In the genomic region with DNA sequence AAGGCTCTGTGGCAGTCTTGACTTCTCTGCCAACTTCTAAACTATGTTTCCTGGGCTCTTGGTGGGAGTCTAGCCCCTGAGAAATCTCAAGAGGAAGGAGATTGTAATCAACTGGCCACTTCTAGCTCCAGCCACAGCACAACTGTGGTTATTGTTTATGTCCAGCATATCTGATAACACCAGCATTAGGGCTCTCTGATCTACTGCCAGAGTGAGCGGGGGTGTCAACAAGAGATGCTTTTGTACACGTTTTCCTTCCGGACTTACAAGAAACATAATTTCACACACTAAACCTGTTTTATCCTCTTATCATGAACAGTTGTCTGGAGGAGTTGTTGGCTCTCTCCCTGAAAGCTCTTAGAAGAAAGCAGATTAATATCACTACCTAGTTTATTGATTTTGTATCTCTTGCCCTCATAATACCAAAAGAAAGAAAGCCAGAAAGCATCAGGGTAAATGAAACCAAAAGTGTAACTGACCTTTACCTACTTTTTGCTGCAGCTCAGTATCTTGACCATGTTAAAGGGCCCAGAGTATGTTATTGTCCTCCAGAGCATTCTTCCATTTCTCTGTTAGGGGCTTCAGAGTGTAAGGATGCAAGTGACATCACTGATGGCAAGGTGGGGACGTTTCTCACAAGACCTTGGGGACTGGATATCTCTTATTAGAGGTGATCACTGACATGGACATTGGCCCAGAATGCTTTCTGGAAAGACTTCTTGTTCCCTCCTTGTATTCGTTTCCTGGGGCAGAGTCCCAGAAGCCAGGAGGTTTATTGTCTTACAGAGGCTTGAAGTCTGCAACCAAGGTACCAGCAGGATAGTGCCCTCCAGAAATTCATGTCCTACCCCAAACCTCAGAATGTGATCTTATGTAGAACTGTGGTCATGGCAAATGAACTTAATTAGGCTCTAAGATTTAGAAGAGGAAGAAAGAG, we compare ENCODE assay signal across 1 cellular context.
TF ChIP-seq lines count a peak whose summit lies in the region.

No MANE protein-coding gene starts in this region.

TF ChIP-seq in K562, 482 proteins besides CTCF, POLR2A, EP300 and RAD21 (continued from another document and continues in another):
- TF ChIP-seq, protein P1, sequence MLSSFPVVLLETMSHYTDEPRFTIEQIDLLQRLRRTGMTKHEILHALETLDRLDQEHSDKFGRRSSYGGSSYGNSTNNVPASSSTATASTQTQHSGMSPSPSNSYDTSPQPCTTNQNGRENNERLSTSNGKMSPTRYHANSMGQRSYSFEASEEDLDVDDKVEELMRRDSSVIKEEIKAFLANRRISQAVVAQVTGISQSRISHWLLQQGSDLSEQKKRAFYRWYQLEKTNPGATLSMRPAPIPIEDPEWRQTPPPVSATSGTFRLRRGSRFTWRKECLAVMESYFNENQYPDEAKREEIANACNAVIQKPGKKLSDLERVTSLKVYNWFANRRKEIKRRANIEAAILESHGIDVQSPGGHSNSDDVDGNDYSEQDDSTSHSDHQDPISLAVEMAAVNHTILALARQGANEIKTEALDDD (IDR thresholded peaks at IDR 0.05), result peak; percentile 48; the same call in 1 of the 2 replicates
- TF ChIP-seq SMARCC2 (IDR thresholded peaks at IDR 0.05; ENCODE audit: low read depth) (peak; percentile 62; the same call in 1 of the 2 replicates), EGR1 (conservative IDR thresholded peaks at IDR 0.05) (peak; percentile 76), NEUROD1 (IDR thresholded peaks at IDR 0.05; ENCODE audit: borderline replicate concordance, low read depth, low read length, partially characterized antibody) (peak; percentile 21), FOXA3 (CRISPR knock-in tag; conservative IDR thresholded peaks at IDR 0.05 in 1 of 2, IDR thresholded peaks at IDR 0.05 in 1 of 2) (peak; percentile 48 to 64; a peak in 2 of 4 replicates), ZNF766 (CRISPR knock-in tag; conservative IDR thresholded peaks at IDR 0.05) (no peak), NFIC (IDR thresholded peaks at IDR 0.05) (peak; percentile 76), ZNF764 (CRISPR knock-in tag; IDR thresholded peaks at IDR 0.05; ENCODE audit: low read depth) (no peak), MAFF (IDR thresholded peaks at IDR 0.05; ENCODE audit: low read length) (no peak), STAT5A (IDR thresholded peaks at IDR 0.05; ENCODE audit: borderline replicate concordance, low read length) (peak; percentile 63), FOXK2 (conservative IDR thresholded peaks at IDR 0.05 in 1 of 2, IDR thresholded peaks at IDR 0.05 in 1 of 2; ENCODE audit: low read depth in 2 of 2) (peak; percentile 76 to 83), RNF2 (IDR thresholded peaks at IDR 0.05) (peak; percentile 61; the same call in 1 of the 2 replicates), DPF2 (IDR thresholded peaks at IDR 0.05) (peak; percentile 81), NCOR1 (IDR thresholded peaks at IDR 0.05) (peak; percentile 57; the same call in 1 of the 2 replicates), MTA1 (IDR thresholded peaks at IDR 0.05; ENCODE audit: borderline replicate concordance) (peak; percentile 35; the same call in 1 of the 2 replicates), ATF7 (IDR thresholded peaks at IDR 0.05) (peak; percentile 50; the same call in 1 of the 2 replicates), MYNN (IDR thresholded peaks at IDR 0.05) (peak; percentile 58; the same call in 1 of the 2 replicates), MYNN (CRISPR knock-in tag; IDR thresholded peaks at IDR 0.05) (no peak), ETV1 (tag; conservative IDR thresholded peaks at IDR 0.05; ENCODE audit: low read depth) (peak; percentile 70), SMARCE1 (IDR thresholded peaks at IDR 0.05) (peak; percentile 87), MIER1 (IDR thresholded peaks at IDR 0.05; ENCODE audit: low read depth) (no peak), ETV5 (CRISPR knock-in tag; IDR thresholded peaks at IDR 0.05; ENCODE audit: low read depth) (peak; percentile 57), MYC (IDR thresholded peaks at IDR 0.05; ENCODE audit: low read depth, low read length) (peak; percentile 32; the same call in 1 of the 2 replicates), MYC (CRISPR knock-in tag; IDR thresholded peaks at IDR 0.05; ENCODE audit: borderline replicate concordance, low read depth) (no peak), TBL1XR1 (IDR thresholded peaks at IDR 0.05; ENCODE audit: low read length in 2 of 2) (peak in 1 of 2 experiments; percentile 58; a peak in 2 of 4 replicates), FOXJ2 (tag; IDR thresholded peaks at IDR 0.05) (peak; percentile 60; the same call in 1 of the 2 replicates), TCF7L2 (IDR thresholded peaks at IDR 0.05; ENCODE audit: low read depth, low read length) (peak; percentile 58; the same call in 1 of the 2 replicates), BHLHE40 (IDR thresholded peaks at IDR 0.05; ENCODE audit: low read length) (peak; percentile 29; the same call in 1 of the 2 replicates), SRF (CRISPR knock-in tag; IDR thresholded peaks at IDR 0.05) (0 out of 4 replicates have a peak, but pooled peaks of 1 of the 2 experiments have one; percentile 19), FOXM1 (IDR thresholded peaks at IDR 0.05; ENCODE audit: low read depth) (peak; percentile 63), FOXM1 (CRISPR knock-in tag; IDR thresholded peaks at IDR 0.05; ENCODE audit: low read depth) (no peak), CREM (IDR thresholded peaks at IDR 0.05; ENCODE audit: low read depth) (peak; percentile 73), ZNF146 (CRISPR knock-in tag; IDR thresholded peaks at IDR 0.05; ENCODE audit: unreplicated experiment) (no peak), MTA3 (IDR thresholded peaks at IDR 0.05; ENCODE audit: borderline replicate concordance) (no peak), MAZ (CRISPR knock-in tag; conservative IDR thresholded peaks at IDR 0.05 in 1 of 2, IDR thresholded peaks at IDR 0.05 in 1 of 2) (0 out of 4 replicates have a peak, but pooled peaks of 1 of the 2 experiments have one; percentile 21), TEAD4 (IDR thresholded peaks at IDR 0.05; ENCODE audit: low read length) (peak; percentile 83), TEAD4 (CRISPR knock-in tag; IDR thresholded peaks at IDR 0.05; ENCODE audit: borderline replicate concordance) (no peak), MXI1 (IDR thresholded peaks at IDR 0.05; ENCODE audit: low read depth, low read length) (no peak), JUND (IDR thresholded peaks at IDR 0.05; ENCODE audit: borderline replicate concordance, low read depth, low read length) (peak; percentile 40; the same call in 1 of the 2 replicates), JUND (tag; IDR thresholded peaks at IDR 0.05; ENCODE audit: borderline replicate concordance, low read depth, low read length) (no peak; the same call in 2 of the 3 replicates), RCOR1 (IDR thresholded peaks at IDR 0.05; ENCODE audit: borderline replicate concordance in 1 of 2, low read depth in 2 of 2, low read length in 2 of 2) (peak in 1 of 2 experiments; percentile 95; a peak in 2 of 4 replicates), SMARCA4 (IDR thresholded peaks at IDR 0.05) (peak; percentile 80), ZNF224 (CRISPR knock-in tag; IDR thresholded peaks at IDR 0.05) (no peak), TCF3 (CRISPR knock-in tag; IDR thresholded peaks at IDR 0.05) (peak; percentile 50; the same call in 1 of the 2 replicates), FOXP1 (CRISPR knock-in tag; IDR thresholded peaks at IDR 0.05) (peak; percentile 81; the same call in 1 of the 2 replicates), MEF2D (tag; conservative IDR thresholded peaks at IDR 0.05; ENCODE audit: low read depth) (0 out of 2 replicates have a peak, but pooled peaks have one; percentile 18)
- TF ChIP-seq, protein P2, sequence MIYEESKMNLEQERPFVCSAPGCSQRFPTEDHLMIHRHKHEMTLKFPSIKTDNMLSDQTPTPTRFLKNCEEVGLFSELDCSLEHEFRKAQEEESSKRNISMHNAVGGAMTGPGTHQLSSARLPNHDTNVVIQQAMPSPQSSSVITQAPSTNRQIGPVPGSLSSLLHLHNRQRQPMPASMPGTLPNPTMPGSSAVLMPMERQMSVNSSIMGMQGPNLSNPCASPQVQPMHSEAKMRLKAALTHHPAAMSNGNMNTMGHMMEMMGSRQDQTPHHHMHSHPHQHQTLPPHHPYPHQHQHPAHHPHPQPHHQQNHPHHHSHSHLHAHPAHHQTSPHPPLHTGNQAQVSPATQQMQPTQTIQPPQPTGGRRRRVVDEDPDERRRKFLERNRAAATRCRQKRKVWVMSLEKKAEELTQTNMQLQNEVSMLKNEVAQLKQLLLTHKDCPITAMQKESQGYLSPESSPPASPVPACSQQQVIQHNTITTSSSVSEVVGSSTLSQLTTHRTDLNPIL (CRISPR knock-in tag; IDR thresholded peaks at IDR 0.05), result no peak
- TF ChIP-seq, protein P3, sequence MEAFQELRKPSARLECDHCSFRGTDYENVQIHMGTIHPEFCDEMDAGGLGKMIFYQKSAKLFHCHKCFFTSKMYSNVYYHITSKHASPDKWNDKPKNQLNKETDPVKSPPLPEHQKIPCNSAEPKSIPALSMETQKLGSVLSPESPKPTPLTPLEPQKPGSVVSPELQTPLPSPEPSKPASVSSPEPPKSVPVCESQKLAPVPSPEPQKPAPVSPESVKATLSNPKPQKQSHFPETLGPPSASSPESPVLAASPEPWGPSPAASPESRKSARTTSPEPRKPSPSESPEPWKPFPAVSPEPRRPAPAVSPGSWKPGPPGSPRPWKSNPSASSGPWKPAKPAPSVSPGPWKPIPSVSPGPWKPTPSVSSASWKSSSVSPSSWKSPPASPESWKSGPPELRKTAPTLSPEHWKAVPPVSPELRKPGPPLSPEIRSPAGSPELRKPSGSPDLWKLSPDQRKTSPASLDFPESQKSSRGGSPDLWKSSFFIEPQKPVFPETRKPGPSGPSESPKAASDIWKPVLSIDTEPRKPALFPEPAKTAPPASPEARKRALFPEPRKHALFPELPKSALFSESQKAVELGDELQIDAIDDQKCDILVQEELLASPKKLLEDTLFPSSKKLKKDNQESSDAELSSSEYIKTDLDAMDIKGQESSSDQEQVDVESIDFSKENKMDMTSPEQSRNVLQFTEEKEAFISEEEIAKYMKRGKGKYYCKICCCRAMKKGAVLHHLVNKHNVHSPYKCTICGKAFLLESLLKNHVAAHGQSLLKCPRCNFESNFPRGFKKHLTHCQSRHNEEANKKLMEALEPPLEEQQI (IDR thresholded peaks at IDR 0.05), result no peak
- TF ChIP-seq, protein P4, sequence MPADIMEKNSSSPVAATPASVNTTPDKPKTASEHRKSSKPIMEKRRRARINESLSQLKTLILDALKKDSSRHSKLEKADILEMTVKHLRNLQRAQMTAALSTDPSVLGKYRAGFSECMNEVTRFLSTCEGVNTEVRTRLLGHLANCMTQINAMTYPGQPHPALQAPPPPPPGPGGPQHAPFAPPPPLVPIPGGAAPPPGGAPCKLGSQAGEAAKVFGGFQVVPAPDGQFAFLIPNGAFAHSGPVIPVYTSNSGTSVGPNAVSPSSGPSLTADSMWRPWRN (IDR thresholded peaks at IDR 0.05; ENCODE audit: low read depth), result peak; percentile 91
- TF ChIP-seq, protein P5, sequence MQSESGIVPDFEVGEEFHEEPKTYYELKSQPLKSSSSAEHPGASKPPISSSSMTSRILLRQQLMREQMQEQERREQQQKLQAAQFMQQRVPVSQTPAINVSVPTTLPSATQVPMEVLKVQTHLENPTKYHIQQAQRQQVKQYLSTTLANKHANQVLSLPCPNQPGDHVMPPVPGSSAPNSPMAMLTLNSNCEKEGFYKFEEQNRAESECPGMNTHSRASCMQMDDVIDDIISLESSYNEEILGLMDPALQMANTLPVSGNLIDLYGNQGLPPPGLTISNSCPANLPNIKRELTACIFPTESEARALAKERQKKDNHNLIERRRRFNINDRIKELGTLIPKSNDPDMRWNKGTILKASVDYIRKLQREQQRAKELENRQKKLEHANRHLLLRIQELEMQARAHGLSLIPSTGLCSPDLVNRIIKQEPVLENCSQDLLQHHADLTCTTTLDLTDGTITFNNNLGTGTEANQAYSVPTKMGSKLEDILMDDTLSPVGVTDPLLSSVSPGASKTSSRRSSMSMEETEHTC (IDR thresholded peaks at IDR 0.05), result no peak
- TF ChIP-seq, protein P6, sequence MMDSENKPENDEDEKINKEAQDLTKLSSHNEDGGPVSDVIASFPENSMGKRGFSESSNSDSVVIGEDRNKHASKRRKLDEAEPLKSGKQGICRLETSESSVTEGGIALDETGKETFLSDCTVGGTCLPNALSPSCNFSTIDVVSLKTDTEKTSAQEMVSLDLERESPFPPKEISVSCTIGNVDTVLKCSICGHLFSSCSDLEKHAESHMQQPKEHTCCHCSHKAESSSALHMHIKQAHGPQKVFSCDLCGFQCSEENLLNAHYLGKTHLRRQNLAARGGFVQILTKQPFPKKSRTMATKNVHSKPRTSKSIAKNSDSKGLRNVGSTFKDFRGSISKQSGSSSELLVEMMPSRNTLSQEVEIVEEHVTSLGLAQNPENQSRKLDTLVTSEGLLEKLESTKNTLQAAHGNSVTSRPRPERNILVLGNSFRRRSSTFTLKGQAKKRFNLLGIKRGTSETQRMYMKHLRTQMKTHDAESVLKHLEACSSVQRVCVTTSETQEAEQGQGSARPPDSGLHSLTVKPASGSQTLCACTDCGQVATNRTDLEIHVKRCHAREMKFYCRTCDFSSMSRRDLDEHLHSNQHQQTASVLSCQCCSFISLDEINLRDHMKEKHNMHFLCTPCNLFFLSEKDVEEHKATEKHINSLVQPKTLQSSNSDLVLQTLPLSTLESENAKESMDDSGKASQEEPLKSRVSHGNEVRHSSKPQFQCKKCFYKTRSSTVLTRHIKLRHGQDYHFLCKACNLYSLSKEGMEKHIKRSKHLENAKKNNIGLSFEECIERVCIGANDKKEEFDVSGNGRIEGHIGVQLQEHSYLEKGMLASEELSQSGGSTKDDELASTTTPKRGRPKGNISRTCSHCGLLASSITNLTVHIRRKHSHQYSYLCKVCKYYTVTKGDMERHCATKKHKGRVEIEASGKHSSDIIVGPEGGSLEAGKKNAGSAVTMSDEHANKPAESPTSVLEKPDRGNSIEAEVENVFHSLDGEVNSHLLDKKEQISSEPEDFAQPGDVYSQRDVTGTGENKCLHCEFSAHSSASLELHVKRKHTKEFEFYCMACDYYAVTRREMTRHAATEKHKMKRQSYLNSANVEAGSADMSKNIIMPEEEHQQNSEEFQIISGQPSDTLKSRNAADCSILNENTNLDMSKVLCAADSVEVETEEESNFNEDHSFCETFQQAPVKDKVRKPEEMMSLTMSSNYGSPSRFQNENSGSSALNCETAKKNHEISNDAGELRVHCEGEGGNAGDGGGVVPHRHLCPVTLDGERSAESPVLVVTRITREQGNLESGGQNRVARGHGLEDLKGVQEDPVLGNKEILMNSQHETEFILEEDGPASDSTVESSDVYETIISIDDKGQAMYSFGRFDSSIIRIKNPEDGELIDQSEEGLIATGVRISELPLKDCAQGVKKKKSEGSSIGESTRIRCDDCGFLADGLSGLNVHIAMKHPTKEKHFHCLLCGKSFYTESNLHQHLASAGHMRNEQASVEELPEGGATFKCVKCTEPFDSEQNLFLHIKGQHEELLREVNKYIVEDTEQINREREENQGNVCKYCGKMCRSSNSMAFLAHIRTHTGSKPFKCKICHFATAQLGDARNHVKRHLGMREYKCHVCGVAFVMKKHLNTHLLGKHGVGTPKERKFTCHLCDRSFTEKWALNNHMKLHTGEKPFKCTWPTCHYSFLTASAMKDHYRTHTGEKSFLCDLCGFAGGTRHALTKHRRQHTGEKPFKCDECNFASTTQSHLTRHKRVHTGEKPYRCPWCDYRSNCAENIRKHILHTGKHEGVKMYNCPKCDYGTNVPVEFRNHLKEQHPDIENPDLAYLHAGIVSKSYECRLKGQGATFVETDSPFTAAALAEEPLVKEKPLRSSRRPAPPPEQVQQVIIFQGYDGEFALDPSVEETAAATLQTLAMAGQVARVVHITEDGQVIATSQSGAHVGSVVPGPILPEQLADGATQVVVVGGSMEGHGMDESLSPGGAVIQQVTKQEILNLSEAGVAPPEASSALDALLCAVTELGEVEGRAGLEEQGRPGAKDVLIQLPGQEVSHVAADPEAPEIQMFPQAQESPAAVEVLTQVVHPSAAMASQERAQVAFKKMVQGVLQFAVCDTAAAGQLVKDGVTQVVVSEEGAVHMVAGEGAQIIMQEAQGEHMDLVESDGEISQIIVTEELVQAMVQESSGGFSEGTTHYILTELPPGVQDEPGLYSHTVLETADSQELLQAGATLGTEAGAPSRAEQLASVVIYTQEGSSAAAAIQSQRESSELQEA (IDR thresholded peaks at IDR 0.05; ENCODE audit: low read depth), result no peak
